In the genomic region with DNA sequence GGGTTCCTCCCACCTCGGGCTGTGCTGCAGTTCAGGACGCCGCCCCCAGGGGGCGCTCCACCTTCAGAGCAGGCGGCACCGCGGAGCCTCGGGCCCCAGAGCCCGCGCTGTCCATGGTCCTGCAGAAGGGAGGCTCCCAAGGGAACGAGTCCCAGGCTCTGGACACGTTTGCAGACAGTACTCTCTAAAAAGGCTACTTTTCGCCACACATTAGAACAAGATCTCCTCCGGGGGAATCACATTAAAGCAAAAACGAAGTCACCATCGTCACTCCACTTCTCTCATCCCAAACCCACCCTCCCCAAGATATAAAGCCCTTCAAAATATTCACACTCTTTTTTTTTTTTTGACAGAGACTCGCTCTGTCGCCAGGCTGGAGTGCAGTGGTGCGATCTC, we compare ENCODE assay signal across 1 cellular context.
TF ChIP-seq lines count a peak whose summit lies in the region.

No MANE protein-coding gene starts in this region.

TF ChIP-seq in A549, 52 proteins besides CTCF, POLR2A, EP300 and RAD21 (continued from another document):
- TF ChIP-seq GATA3 (IDR thresholded peaks at IDR 0.05; ENCODE audit: borderline replicate concordance) = no peak
- no peak for TF ChIP-seq HDAC2 (IDR thresholded peaks at IDR 0.05)
- TF ChIP-seq, protein P1, sequence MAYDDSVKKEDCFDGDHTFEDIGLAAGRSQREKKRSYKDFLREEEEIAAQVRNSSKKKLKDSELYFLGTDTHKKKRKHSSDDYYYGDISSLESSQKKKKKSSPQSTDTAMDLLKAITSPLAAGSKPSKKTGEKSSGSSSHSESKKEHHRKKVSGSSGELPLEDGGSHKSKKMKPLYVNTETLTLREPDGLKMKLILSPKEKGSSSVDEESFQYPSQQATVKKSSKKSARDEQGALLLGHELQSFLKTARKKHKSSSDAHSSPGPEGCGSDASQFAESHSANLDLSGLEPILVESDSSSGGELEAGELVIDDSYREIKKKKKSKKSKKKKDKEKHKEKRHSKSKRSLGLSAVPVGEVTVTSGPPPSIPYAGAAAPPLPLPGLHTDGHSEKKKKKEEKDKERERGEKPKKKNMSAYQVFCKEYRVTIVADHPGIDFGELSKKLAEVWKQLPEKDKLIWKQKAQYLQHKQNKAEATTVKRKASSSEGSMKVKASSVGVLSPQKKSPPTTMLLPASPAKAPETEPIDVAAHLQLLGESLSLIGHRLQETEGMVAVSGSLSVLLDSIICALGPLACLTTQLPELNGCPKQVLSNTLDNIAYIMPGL (CRISPR knock-in tag; IDR thresholded peaks at IDR 0.05; ENCODE audit: borderline replicate concordance) = no peak
- no peak for TF ChIP-seq JUN (IDR thresholded peaks at IDR 0.05)
- no peak for TF ChIP-seq USF2 (IDR thresholded peaks at IDR 0.05)
- TF ChIP-seq, protein P2, sequence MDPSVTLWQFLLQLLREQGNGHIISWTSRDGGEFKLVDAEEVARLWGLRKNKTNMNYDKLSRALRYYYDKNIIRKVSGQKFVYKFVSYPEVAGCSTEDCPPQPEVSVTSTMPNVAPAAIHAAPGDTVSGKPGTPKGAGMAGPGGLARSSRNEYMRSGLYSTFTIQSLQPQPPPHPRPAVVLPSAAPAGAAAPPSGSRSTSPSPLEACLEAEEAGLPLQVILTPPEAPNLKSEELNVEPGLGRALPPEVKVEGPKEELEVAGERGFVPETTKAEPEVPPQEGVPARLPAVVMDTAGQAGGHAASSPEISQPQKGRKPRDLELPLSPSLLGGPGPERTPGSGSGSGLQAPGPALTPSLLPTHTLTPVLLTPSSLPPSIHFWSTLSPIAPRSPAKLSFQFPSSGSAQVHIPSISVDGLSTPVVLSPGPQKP (IDR thresholded peaks at IDR 0.05; ENCODE audit: low read depth, low read length) = no peak
